In genomic region chr5:156471893-156472292, GRCh38 we compare ENCODE assay signal across 17 cellular contexts.
DNase-seq lines count a peak whose midpoint lies in the region; ATAC-seq and TF ChIP-seq lines count a peak whose summit lies in the region.
"Had no signal": no experiment of that assay in that cellular context is flagged by ENCODE, and none has a peak within 500 bp of the region (broad histone marks: within the 10 kb centered on the region; RNA-seq: fewer than 3 reads in every experiment).

No MANE protein-coding gene starts in this region.

- H3K27ac Mint-ChIP-seq in activated CD4-positive, alpha-beta T cell treated with anti-CD3 and anti-CD28 coated beads for 36 hours = no peak overlapping the region
- H3K27ac Mint-ChIP-seq in MCF 10A (ENCODE audit: low read depth, unreplicated experiment) = peak overlapping the region; percentile 83
- H3K27ac Mint-ChIP-seq: CD14-positive monocyte; CD4-positive, alpha-beta memory T cell; H9; IgD-negative memory B cell had no signal

- H3K36me3 ChIP-seq in mammary epithelial cell (ENCODE audit: insufficient read depth, low read length) = no peaks in the 10 kb centered on the region
- H3K36me3 ChIP-seq: BLaER1 had no signal

- no peak overlapping the region for H3K4me3 Mint-ChIP-seq in activated CD4-positive, alpha-beta T cell treated with anti-CD3 and anti-CD28 coated beads for 36 hours
- H3K4me3 Mint-ChIP-seq in MCF 10A (ENCODE audit: unreplicated experiment) = no peak overlapping the region
- H3K4me3 Mint-ChIP-seq: CD14-positive monocyte; CD4-positive, alpha-beta memory T cell; H9; IgD-negative memory B cell had no signal

- H3K27ac ChIP-seq in mammary epithelial cell (ENCODE audit: insufficient read depth, low read depth, low read length) = no peak overlapping the region
- H3K27ac ChIP-seq: 22Rv1, BLaER1 had no signal

- peaks cover 2% of the 10 kb centered on the region for H3K4me1 Mint-ChIP-seq in activated CD4-positive, alpha-beta T cell treated with anti-CD3 and anti-CD28 coated beads for 36 hours
- peaks cover 45% of the 10 kb centered on the region for H3K4me1 Mint-ChIP-seq in MCF 10A (ENCODE audit: insufficient read depth, unreplicated experiment)
- H3K4me1 Mint-ChIP-seq: CD14-positive monocyte; CD4-positive, alpha-beta memory T cell; IgD-negative memory B cell had no signal

- H3K79me2 ChIP-seq in mammary epithelial cell (ENCODE audit: insufficient read depth, low read length) = no peaks in the 10 kb centered on the region

- WGBS in mammary epithelial cell (ENCODE audit: low coverage, missing lambda C conversion rate) = 79% methylated on average over 3 of the region's 3 CpGs

- in situ Hi-C loops in mammary epithelial cell (cut with MboI; ENCODE audit: low sequenced_read_pairs in 2 of 2) = no loop called here

- no TSS peak for BruUV-seq in MCF 10A (replicated peaks; lab: Mats Ljungman, UMichigan)
- BruUV-seq in mammary epithelial cell (replicated peaks; lab: Mats Ljungman, UMichigan) = no TSS peak

- H3K27me3 ChIP-seq in mammary epithelial cell (ENCODE audit: insufficient read depth, low read length) = no peaks in the 10 kb centered on the region
- H3K27me3 ChIP-seq: BLaER1 had no signal

- dilution Hi-C loops in mammary epithelial cell (cut with HindIII; ENCODE audit: low sequenced_read_pairs) = no loop called here

- intact Hi-C loops in activated CD4-positive, alpha-beta T cell treated with anti-CD3 and anti-CD28 coated beads for 36 hours (cut with DNase I, micrococcal nuclease) = loop anchor here in 1 of 2 experiments (10.0 kb wide), 1 partner anchor 453 kb away; no protein-coding TSS in a partner anchor
- intact Hi-C loops in MCF 10A (cut with micrococcal nuclease) (loop anchor here (5.0 to 10.0 kb wide), 3 partner anchors 90 to 527 kb away; no protein-coding TSS in a partner anchor), mammary epithelial cell (cut with micrococcal nuclease) (no loop called here), left cardiac atrium (cut with DNase I) (no loop called here)

- H2AFZ ChIP-seq in mammary epithelial cell (ENCODE audit: low read depth, low read length) = no peak overlapping the region

- TF ChIP-seq CTCF in MCF 10A (IDR thresholded peaks at IDR 0.05; ENCODE audit: unreplicated experiment) = no peak
- TF ChIP-seq CTCF in mammary epithelial cell (conservative IDR thresholded peaks at IDR 0.05 in 1 of 2, IDR thresholded peaks at IDR 0.05 in 1 of 2; ENCODE audit: extremely low read depth in 1 of 2, insufficient read depth in 1 of 2, low read depth in 1 of 2, low read length in 2 of 2) = no peak

- ATAC-seq in activated CD4-positive, alpha-beta T cell treated with anti-CD3 and anti-CD28 coated beads for 36 hours = peak; percentile 33
- peak; percentile 43 for ATAC-seq in stimulated activated naive CD8-positive, alpha-beta T cell treated with anti-CD3 and anti-CD28 coated beads, Interleukin-15, Interleukin-2, amounts not matched to agents 100 U/mL and 50 U/mL, for 24 hours
- no peak for ATAC-seq in HG02588 (IDR thresholded peaks at IDR 0.05; ENCODE audit: unreplicated experiment)
- no peak for ATAC-seq in left cardiac atrium
- ATAC-seq: HepG2 had no signal

- no peaks in the 10 kb centered on the region for H4K20me1 ChIP-seq in mammary epithelial cell (ENCODE audit: insufficient read depth, low read length)
- H4K20me1 ChIP-seq: BLaER1 had no signal

- no peak overlapping the region for H3K4me3 ChIP-seq in mammary epithelial cell (replicated peaks in 1 of 3; ENCODE audit: insufficient read depth in 1 of 3, low read depth in 2 of 3, low read length in 3 of 3)
- H3K4me3 ChIP-seq: BLaER1 had no signal

- no peak overlapping the region for H3K4me2 ChIP-seq in mammary epithelial cell (ENCODE audit: insufficient read depth, low read depth, low read length)
- H3K4me2 ChIP-seq: BLaER1 had no signal

- DNase-seq in activated CD4-positive, alpha-beta T cell treated with anti-CD3 and anti-CD28 coated beads for 36 hours = no peak
- DNase-seq in activated CD4-positive, alpha-beta T cell treated with anti-CD3 and anti-CD28 coated beads for 48 hours = no peak
- no peak for DNase-seq in MCF 10A (ENCODE audit: unreplicated experiment)
- no peak for DNase-seq in mammary epithelial cell
- DNase-seq in stimulated activated naive CD8-positive, alpha-beta T cell treated with anti-CD3 and anti-CD28 coated beads, Interleukin-15, Interleukin-2, amounts not matched to agents 100 U/mL and 50 U/mL, for 24 hours = no peak
- DNase-seq in left cardiac atrium = no peak
- DNase-seq: CD4-positive, alpha-beta memory T cell; DMS79 treated with DMSO at 0.1 percent for 48 hours; GF-D8; GOT3; H9 had no signal

- peaks cover 4% of the 10 kb centered on the region for H3K27me3 Mint-ChIP-seq in activated CD4-positive, alpha-beta T cell treated with anti-CD3 and anti-CD28 coated beads for 36 hours
- no peaks in the 10 kb centered on the region for H3K27me3 Mint-ChIP-seq in MCF 10A (ENCODE audit: insufficient read depth, unreplicated experiment)

- CTCF ChIA-PET in activated CD4-positive, alpha-beta T cell treated with anti-CD3 and anti-CD28 coated beads for 36 hours (lab: Charles Lee) = no interaction called here
- CTCF ChIA-PET in MCF 10A (lab: Yijun Ruan, JAX) (no interaction called here), mammary epithelial cell (lab: Charles Lee; ENCODE audit: low non-redundant PET) (no interaction called here)

- no peaks in the 10 kb centered on the region for H3K9me3 Mint-ChIP-seq in activated CD4-positive, alpha-beta T cell treated with anti-CD3 and anti-CD28 coated beads for 36 hours (ENCODE audit: low read depth)
- no peaks in the 10 kb centered on the region for H3K9me3 Mint-ChIP-seq in MCF 10A (ENCODE audit: unreplicated experiment)
- H3K9me3 Mint-ChIP-seq: CD4-positive, alpha-beta memory T cell; H9; IgD-negative memory B cell had no signal

- no peaks in the 10 kb centered on the region for H3K36me3 Mint-ChIP-seq in activated CD4-positive, alpha-beta T cell treated with anti-CD3 and anti-CD28 coated beads for 36 hours (ENCODE audit: low read depth)
- H3K36me3 Mint-ChIP-seq in MCF 10A (ENCODE audit: insufficient read depth, unreplicated experiment) = peaks cover 5% of the 10 kb centered on the region
- H3K36me3 Mint-ChIP-seq: CD14-positive monocyte; CD4-positive, alpha-beta memory T cell; IgD-negative memory B cell had no signal

- no peaks in the 10 kb centered on the region for H3K4me1 ChIP-seq in mammary epithelial cell (ENCODE audit: insufficient read depth, low read length)
- H3K4me1 ChIP-seq: BLaER1 had no signal

- no peak overlapping the region for H3K9ac ChIP-seq in mammary epithelial cell (ENCODE audit: insufficient read depth, low read length)
- H3K9ac ChIP-seq: BLaER1 had no signal

- POLR2A ChIA-PET in activated CD4-positive, alpha-beta T cell treated with anti-CD3 and anti-CD28 coated beads for 36 hours (lab: Charles Lee) = no interaction called here
- POLR2A ChIA-PET in MCF 10A (lab: Yijun Ruan, JAX) = interaction anchor here (1.3 to 1.5 kb wide), 2 partner anchors 11 to 76 kb away, joined by 4 read pairs; no protein-coding TSS in a partner anchor

- H3K9me3 ChIP-seq in mammary epithelial cell (replicated peaks; ENCODE audit: insufficient read depth, low read length) = no peaks in the 10 kb centered on the region
- H3K9me3 ChIP-seq: BLaER1 had no signal

Comparison
In these comparisons a context has a peak if more than half of its experiments do, and no peak if none do; other contexts are left out.
1. ATAC-seq: peak in activated CD4-positive, alpha-beta T cell treated with anti-CD3 and anti-CD28 coated beads for 36 hours (single experiment) and stimulated activated naive CD8-positive, alpha-beta T cell treated with anti-CD3 and anti-CD28 coated beads, Interleukin-15, Interleukin-2, amounts not matched to agents 100 U/mL and 50 U/mL, for 24 hours (single experiment); none in HG02588 (single experiment) and left cardiac atrium (0 of 2).